Comparison of ENCODE assay signal across 18 cellular contexts in the genomic region with DNA sequence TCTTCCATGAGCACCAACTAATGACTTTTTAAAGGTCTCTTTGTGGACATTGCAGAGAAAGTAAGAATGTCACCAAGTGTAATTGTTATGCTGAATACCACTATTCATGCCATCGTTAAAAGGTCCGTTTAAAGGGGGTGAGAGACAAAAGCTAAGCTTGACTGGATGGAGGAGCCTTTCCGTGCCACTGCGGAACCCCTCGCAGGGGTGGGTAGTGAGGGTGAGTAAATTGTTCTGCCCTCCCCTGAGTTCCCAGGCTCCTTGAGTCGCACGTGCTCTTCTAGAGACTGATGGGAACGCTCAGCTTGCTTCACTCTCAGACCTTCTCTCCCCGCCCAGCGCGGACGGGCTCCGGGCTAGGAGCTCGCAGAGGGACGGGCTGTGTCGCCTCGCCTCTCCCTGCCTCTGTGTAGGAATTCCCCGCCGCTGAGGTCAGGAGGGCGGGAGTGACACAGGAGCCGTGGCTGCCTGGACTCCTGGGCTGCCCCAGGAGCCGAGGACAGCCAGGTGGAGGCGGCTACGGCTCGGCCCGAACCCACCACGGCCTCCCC.
DNase-seq lines count a peak whose midpoint lies in the region; TF ChIP-seq lines count a peak whose summit lies in the region.
"Had no signal": no experiment of that assay in that cellular context is flagged by ENCODE, and none has a peak within 500 bp of the region (broad histone marks: within the 10 kb centered on the region; RNA-seq: fewer than 3 reads in every experiment).

No MANE protein-coding gene starts in this region.

- TF ChIP-seq CTCF in endodermal cell (conservative IDR thresholded peaks at IDR 0.05) (no peak), neural crest cell (conservative IDR thresholded peaks at IDR 0.05) (no peak), PC-9 (conservative IDR thresholded peaks at IDR 0.05) (no peak), transverse colon (IDR thresholded peaks at IDR 0.05) (no peak)

- H3K27ac ChIP-seq in HUES48 (ENCODE audit: low read depth, low read length) (peak overlapping the region; percentile 77), endodermal cell (ENCODE audit: low read depth, low read length) (peak overlapping the region; percentile 12), PC-9 (no peak overlapping the region), transverse colon (no peak overlapping the region)
- H3K27ac ChIP-seq: KMS-11, thoracic aorta had no signal

- H3K4me3 Mint-ChIP-seq in endodermal cell (no peak overlapping the region), neural crest cell (no peak overlapping the region)
- H3K4me3 Mint-ChIP-seq: activated T-cell treated with anti-CD3 and anti-CD28 coated beads, Interleukin-2, amount 50 U/mL, for 24 hours; CD8-positive, alpha-beta memory T cell; nephron progenitor cell had no signal

- no peaks in the 10 kb centered on the region for H3F3A ChIP-seq in PC-9 (ENCODE audit: insufficient read depth, low read depth)

- H2AFZ ChIP-seq in PC-9, result no peak overlapping the region

- H3K27me3 ChIP-seq in HUES48 (ENCODE audit: control insufficient read depth, insufficient read depth, low read length) (no peaks in the 10 kb centered on the region), endodermal cell (ENCODE audit: control insufficient read depth, insufficient read depth, low read length, poor library complexity, severe bottlenecking) (no peaks in the 10 kb centered on the region), PC-9 (ENCODE audit: insufficient read depth, low read depth) (peaks cover 99% of the 10 kb centered on the region), transverse colon (no peaks in the 10 kb centered on the region)
- H3K27me3 ChIP-seq: BE2C had no signal

- H3K9ac ChIP-seq in HUES48 (ENCODE audit: low read depth, low read length), result no peak overlapping the region
- H3K9ac ChIP-seq in endodermal cell (ENCODE audit: extremely low read depth, low read length, poor library complexity, severe bottlenecking), result no peak overlapping the region
- H3K9ac ChIP-seq: KMS-11 had no signal

- H4K20me1 ChIP-seq in PC-9 (ENCODE audit: insufficient read depth), result no peaks in the 10 kb centered on the region

- H3K79me2 ChIP-seq in PC-9 (ENCODE audit: low read depth), result no peaks in the 10 kb centered on the region

- POLR2A ChIA-PET in PC-9 (lab: Charles Lee; ENCODE audit: unreplicated experiment), result no interaction called here

- no TSS peak for BruUV-seq in PC-9 (replicated peaks; lab: Mats Ljungman, UMichigan)

- H3K4me1 ChIP-seq in HUES48 (ENCODE audit: control insufficient read depth, insufficient read depth, low read length) (peaks cover 7% of the 10 kb centered on the region), endodermal cell (ENCODE audit: control insufficient read depth, insufficient read depth, low read length) (no peaks in the 10 kb centered on the region), PC-9 (replicated peaks; ENCODE audit: insufficient read depth) (no peaks in the 10 kb centered on the region), transverse colon (no peaks in the 10 kb centered on the region)
- H3K4me1 ChIP-seq: BE2C had no signal

- CTCF ChIA-PET in PC-9 (lab: Charles Lee), result no interaction called here

- WGBS in endodermal cell (ENCODE audit: insufficient coverage in 1 of 2, insufficient read length in 1 of 2), 2 experiments, result 72 to 88% methylated on average over 10 to 27 of the region's 27 CpGs
- WGBS in transverse colon (ENCODE audit: low coverage in 1 of 2), 2 donors, result 80 to 94% methylated on average over 3 to 27 of the region's 27 CpGs

- in situ Hi-C loops in transverse colon (cut with MboI; ENCODE audit: low pct_ligation_motif_present in 1 of 4, low pct_unique_long_range_greater_than_20kb in 1 of 4, low sequenced_read_pairs in 3 of 4), result no loop called here

- H3K9me3 ChIP-seq in HUES48 (ENCODE audit: control insufficient read depth, insufficient read depth, low read length) (peaks cover 8% of the 10 kb centered on the region; the same call in 1 of the 2 replicates), endodermal cell (ENCODE audit: control insufficient read depth, low read length) (no peaks in the 10 kb centered on the region), PC-9 (ENCODE audit: insufficient read depth, low read depth) (no peaks in the 10 kb centered on the region), transverse colon (no peaks in the 10 kb centered on the region)
- H3K9me3 ChIP-seq: BE2C, thoracic aorta had no signal

- DNase-seq in Daoy (ENCODE audit: low read depth) (peak; percentile 61), endodermal cell (peak; percentile 78), neural crest cell (ENCODE audit: low read depth, low spot score) (no peak), ureter (ENCODE audit: low spot score) (no peak), PC-9 (no peak), transverse colon (no peak)
- DNase-seq: activated gamma-delta T cell; activated T-cell treated with anti-CD3 and anti-CD28 coated beads, Interleukin-2, amount 50 U/mL, for 24 hours; BE2C; CD8-positive, alpha-beta memory T cell; NCI-H1436; NCI-H446 treated with DMSO at 0.1 percent for 48 hours; nephron progenitor cell; stimulated activated naive CD8-positive, alpha-beta T cell treated with anti-CD3 and anti-CD28 coated beads, Interleukin-15, Interleukin-2, amounts not matched to agents 100 U/mL and 50 U/mL, for 24 hours had no signal

- intact Hi-C loops in PC-9 (cut with micrococcal nuclease; ENCODE audit: unreplicated experiment), result no loop called here
- intact Hi-C loops in transverse colon (cut with DNase I; ENCODE audit: low total_unique reads), result loop anchor here (5.0 kb wide), 1 partner anchor 522 kb away; no protein-coding TSS in a partner anchor

- TF ChIP-seq POLR2A in transverse colon (IDR thresholded peaks at IDR 0.05), result no peak

- TF ChIP-seq EP300 in transverse colon (IDR thresholded peaks at IDR 0.05; ENCODE audit: low read depth), result no peak

- peaks cover 2% of the 10 kb centered on the region for H3K4me1 Mint-ChIP-seq in endodermal cell
- peaks cover 4% of the 10 kb centered on the region for H3K4me1 Mint-ChIP-seq in neural crest cell
- H3K4me1 Mint-ChIP-seq: CD8-positive, alpha-beta memory T cell had no signal

- H3K36me3 ChIP-seq in HUES48 (ENCODE audit: control insufficient read depth, insufficient read depth, low read length) (no peaks in the 10 kb centered on the region), endodermal cell (ENCODE audit: control insufficient read depth, insufficient read depth, low read length) (no peaks in the 10 kb centered on the region), PC-9 (ENCODE audit: low read depth) (no peaks in the 10 kb centered on the region), transverse colon (no peaks in the 10 kb centered on the region)
- H3K36me3 ChIP-seq: BE2C, thoracic aorta had no signal

- H3K27ac Mint-ChIP-seq in endodermal cell (no peak overlapping the region), neural crest cell (ENCODE audit: unreplicated experiment) (peak overlapping the region; percentile 19)
- H3K27ac Mint-ChIP-seq: activated T-cell treated with anti-CD3 and anti-CD28 coated beads, Interleukin-2, amount 50 U/mL, for 24 hours; CD8-positive, alpha-beta memory T cell; nephron progenitor cell; progenitor cell of endocrine pancreas had no signal

- H3K9me3 Mint-ChIP-seq in endodermal cell (no peaks in the 10 kb centered on the region), neural crest cell (peaks cover 3% of the 10 kb centered on the region)
- H3K9me3 Mint-ChIP-seq: activated T-cell treated with anti-CD3 and anti-CD28 coated beads, Interleukin-2, amount 50 U/mL, for 24 hours had no signal

- H3K4me2 ChIP-seq in PC-9, result no peak overlapping the region
- H3K4me2 ChIP-seq: KMS-11 had no signal

- H3K27me3 Mint-ChIP-seq in endodermal cell (ENCODE audit: insufficient read depth), result no peaks in the 10 kb centered on the region
- no peaks in the 10 kb centered on the region for H3K27me3 Mint-ChIP-seq in neural crest cell (ENCODE audit: low read depth)
- H3K27me3 Mint-ChIP-seq: activated T-cell treated with anti-CD3 and anti-CD28 coated beads, Interleukin-2, amount 50 U/mL, for 24 hours; CD8-positive, alpha-beta memory T cell; progenitor cell of endocrine pancreas had no signal

- H3K4me3 ChIP-seq in HUES48 (ENCODE audit: low read depth, low read length) (no peak overlapping the region), endodermal cell (ENCODE audit: low read length) (no peak overlapping the region), PC-9 (no peak overlapping the region), transverse colon (no peak overlapping the region)
- H3K4me3 ChIP-seq: thoracic aorta had no signal

- no peaks in the 10 kb centered on the region for H3K36me3 Mint-ChIP-seq in endodermal cell (ENCODE audit: low read depth)
- H3K36me3 Mint-ChIP-seq in neural crest cell (ENCODE audit: low read depth), result peaks cover 3% of the 10 kb centered on the region
- H3K36me3 Mint-ChIP-seq: CD8-positive, alpha-beta memory T cell had no signal

- H3K9me2 ChIP-seq in PC-9 (ENCODE audit: insufficient read depth), result no peaks in the 10 kb centered on the region

Comparison
In these comparisons a context has a peak if more than half of its experiments do, and no peak if none do; other contexts are left out.
1. DNase-seq: peak in Daoy (single experiment) and endodermal cell (single experiment); none in neural crest cell (single experiment), ureter (single experiment), PC-9 (0 of 2) and transverse colon (single experiment).
2. H3K27ac ChIP-seq: peak in HUES48 (single experiment) and endodermal cell (single experiment); none in PC-9 (single experiment) and transverse colon (0 of 4).